ENCODE assay signal across 22 cellular contexts in genomic region chr17:30520882-30521281, GRCh38. TPM values are rescaled to one million over a fixed set of nuclear protein-coding genes. Genes with fewer than 3 reads are reported as not detected.
A peak's percentile ranks its signal among the peaks of the same experiment; 100 is the strongest.
DNase-seq lines count a peak whose midpoint lies in the region; ATAC-seq and TF ChIP-seq lines count a peak whose summit lies in the region.
"Had no signal": no experiment of that assay in that cellular context is flagged by ENCODE, and none has a peak within 500 bp of the region (broad histone marks: within the 10 kb centered on the region; RNA-seq: fewer than 3 reads in every experiment).

No MANE protein-coding gene starts in this region.

- DNase-seq in EH (ENCODE audit: low read depth) (peak; percentile 22), SJSA1 (ENCODE audit: low read depth in 1 of 2, low spot score in 2 of 2) (no peak), osteocyte (ENCODE audit: extremely low spot score, unreplicated experiment) (no peak), NCI-H2171 treated with DMSO at 0.1 percent for 48 hours (lab: John Stamatoyannopoulos, UW) (no peak), RPMI8226 (no peak)
- DNase-seq in central memory CD8-positive, alpha-beta T cell (ENCODE audit: low spot score in 2 of 2), result no peak
- DNase-seq in CD4-positive, alpha-beta memory T cell, result no peak
- DNase-seq: activated CD4-positive, CD25-positive, alpha-beta regulatory T cell treated with anti-CD3 and anti-CD28 coated beads, Interleukin-2, amount 50 U/mL, for 72 hours; AML-193; COR-L47; DND-41; dorsolateral prefrontal cortex; Karpas-422; NCI-H2029; NCI-H446 treated with DMSO at 0.1 percent for 48 hours; stimulated activated naive B cell treated with anti-CD40 and anti-IgM and Interleukin-4, amounts not matched to agents 10 μg/mL and 1 μg/mL and 100 μg/mL, for 72 hours; trophoblast cell had no signal

- H3K4me1 ChIP-seq in SJSA1 (replicated peaks), result peaks cover 20% of the 10 kb centered on the region
- H3K4me1 ChIP-seq in CD4-positive, alpha-beta memory T cell (ENCODE audit: insufficient read depth, low read length), result no peaks in the 10 kb centered on the region

- no peaks in the 10 kb centered on the region for H3K9me3 Mint-ChIP-seq in central memory CD8-positive, alpha-beta T cell
- no peaks in the 10 kb centered on the region for H3K9me3 Mint-ChIP-seq in osteocyte (ENCODE audit: unreplicated experiment)
- no peaks in the 10 kb centered on the region for H3K9me3 Mint-ChIP-seq in CD4-positive, alpha-beta memory T cell
- H3K9me3 Mint-ChIP-seq: stimulated activated naive B cell treated with anti-CD40 and anti-IgM and Interleukin-4, amounts not matched to agents 10 μg/mL and 1 μg/mL and 100 μg/mL, for 72 hours had no signal

- no peaks in the 10 kb centered on the region for H3K27me3 ChIP-seq in SJSA1 (replicated peaks)
- H3K27me3 ChIP-seq in CD4-positive, alpha-beta memory T cell (ENCODE audit: insufficient read depth, low read length), result no peaks in the 10 kb centered on the region
- H3K27me3 ChIP-seq: breast epithelium, dorsolateral prefrontal cortex, right atrium auricular region had no signal

- intact Hi-C loops in CD4-positive, alpha-beta memory T cell (cut with micrococcal nuclease), result no loop called here

- POLR2A ChIA-PET in CD4-positive, alpha-beta memory T cell (lab: Charles Lee; ENCODE audit: partially characterized antibody), result no interaction called here

- H3K36me3 Mint-ChIP-seq in central memory CD8-positive, alpha-beta T cell (ENCODE audit: insufficient read depth), result peaks cover 46% of the 10 kb centered on the region
- H3K36me3 Mint-ChIP-seq in osteocyte (ENCODE audit: unreplicated experiment), result peaks cover 19% of the 10 kb centered on the region
- peaks cover 43 to 53% of the 10 kb centered on the region in 2 donors for H3K36me3 Mint-ChIP-seq in CD4-positive, alpha-beta memory T cell

- no peak overlapping the region for H3K4me3 ChIP-seq in SJSA1
- no peak overlapping the region for H3K4me3 ChIP-seq in CD4-positive, alpha-beta memory T cell (ENCODE audit: low read length in 2 of 2)
- H3K4me3 ChIP-seq: breast epithelium, dorsolateral prefrontal cortex, right atrium auricular region had no signal

- no peak for TF ChIP-seq CTCF in osteocyte (IDR thresholded peaks at IDR 0.05)

- no peak overlapping the region for H3K4me3 Mint-ChIP-seq in central memory CD8-positive, alpha-beta T cell
- H3K4me3 Mint-ChIP-seq in osteocyte (ENCODE audit: unreplicated experiment), result no peak overlapping the region
- H3K4me3 Mint-ChIP-seq in CD4-positive, alpha-beta memory T cell, result no peak overlapping the region
- H3K4me3 Mint-ChIP-seq: stimulated activated naive B cell treated with anti-CD40 and anti-IgM and Interleukin-4, amounts not matched to agents 10 μg/mL and 1 μg/mL and 100 μg/mL, for 72 hours had no signal

- no peaks in the 10 kb centered on the region for H3K27me3 Mint-ChIP-seq in central memory CD8-positive, alpha-beta T cell
- H3K27me3 Mint-ChIP-seq in osteocyte (ENCODE audit: unreplicated experiment), result no peaks in the 10 kb centered on the region
- no peaks in the 10 kb centered on the region for H3K27me3 Mint-ChIP-seq in CD4-positive, alpha-beta memory T cell
- H3K27me3 Mint-ChIP-seq: stimulated activated naive B cell treated with anti-CD40 and anti-IgM and Interleukin-4, amounts not matched to agents 10 μg/mL and 1 μg/mL and 100 μg/mL, for 72 hours had no signal

- peak overlapping the region; percentile 69 for H3K27ac Mint-ChIP-seq in central memory CD8-positive, alpha-beta T cell (ENCODE audit: low read depth)
- peak overlapping the region; percentile 91 for H3K27ac Mint-ChIP-seq in osteocyte (ENCODE audit: unreplicated experiment)
- H3K27ac Mint-ChIP-seq in CD4-positive, alpha-beta memory T cell, result no peak overlapping the region

- H3K27ac ChIP-seq in SJSA1, result peak overlapping the region; percentile 96
- H3K27ac ChIP-seq in CD4-positive, alpha-beta memory T cell (ENCODE audit: low read depth, low read length), result no peak overlapping the region
- H3K27ac ChIP-seq: epithelial cell of prostate had no signal

- no peak for ATAC-seq in central memory CD8-positive, alpha-beta T cell (replicated peaks; ENCODE audit: extremely low read depth, poor library complexity, severe bottlenecking)
- no peak for ATAC-seq in HG03457 (IDR thresholded peaks at IDR 0.05; ENCODE audit: unreplicated experiment)
- ATAC-seq: Panc1; stimulated activated naive B cell treated with anti-CD40 and anti-IgM and Interleukin-4, amounts not matched to agents 10 μg/mL and 1 μg/mL and 100 μg/mL, for 72 hours had no signal

- H3K36me3 ChIP-seq in SJSA1, result peaks cover 47% of the 10 kb centered on the region
- H3K36me3 ChIP-seq in CD4-positive, alpha-beta memory T cell (ENCODE audit: insufficient read depth, low read length), result peaks cover 30% of the 10 kb centered on the region

- H3K9me3 ChIP-seq in SJSA1 (replicated peaks), result no peaks in the 10 kb centered on the region
- no peaks in the 10 kb centered on the region for H3K9me3 ChIP-seq in CD4-positive, alpha-beta memory T cell (ENCODE audit: control insufficient read depth in 1 of 2, low read length in 2 of 2)
- H3K9me3 ChIP-seq: breast epithelium, right atrium auricular region had no signal

- CTCF ChIA-PET in CD4-positive, alpha-beta memory T cell (lab: Charles Lee; ENCODE audit: partially characterized antibody), result interaction anchor here (0.7 kb wide), 1 partner anchor 17 kb away, joined by 3 read pairs; no protein-coding TSS in a partner anchor

- peaks cover 6% of the 10 kb centered on the region for H3K4me1 Mint-ChIP-seq in central memory CD8-positive, alpha-beta T cell
- peaks cover 23% of the 10 kb centered on the region for H3K4me1 Mint-ChIP-seq in osteocyte (ENCODE audit: unreplicated experiment)
- peaks cover 0 to 6% (median 2%) of the 10 kb centered on the region in 4 donors for H3K4me1 Mint-ChIP-seq in CD4-positive, alpha-beta memory T cell

RNA-seq across cellular contexts. Expression of gene GOSR1, which starts 43.7 kb away (rescaled TPM):
- total RNA-seq in SJSA1 (2014; rRNA removed; shearing (Covaris generic)), result 26.3 and 33.8 TPM in 2 replicates
- total RNA-seq in osteocyte, result 47.3 and 55.0 TPM in 2 replicates
- total RNA-seq in CD4-positive, alpha-beta memory T cell, result 10 to 100 TPM; 59.5 to 64.5 TPM
- polyA plus RNA-seq in CD4-positive, alpha-beta memory T cell, result 10 to 100 TPM; 39.2 to 59.6 TPM

Comparison
In these comparisons a context has a peak if more than half of its experiments do, and no peak if none do; other contexts are left out.
1. H3K27ac Mint-ChIP-seq: peak in central memory CD8-positive, alpha-beta T cell (single experiment) and osteocyte (single experiment); none in CD4-positive, alpha-beta memory T cell (0 of 7).